Comparison of ENCODE assay signal across 15 cellular contexts in genomic region chr11:100673063-100673462, GRCh38. TPM values are rescaled to one million over a fixed set of nuclear protein-coding genes. Genes with fewer than 3 reads are reported as not detected.
DNase-seq lines count a peak whose midpoint lies in the region; ATAC-seq and TF ChIP-seq lines count a peak whose summit lies in the region.
"Had no signal": no experiment of that assay in that cellular context is flagged by ENCODE, and none has a peak within 500 bp of the region (broad histone marks: within the 10 kb centered on the region; RNA-seq: fewer than 3 reads in every experiment).

No MANE protein-coding gene starts in this region.

- H3K4me2 ChIP-seq in IMR-90 (ENCODE audit: low read depth, low read length) (peak overlapping the region; percentile 80; the same call in 1 of the 2 replicates), fibroblast of lung (ENCODE audit: extremely low read depth, insufficient read depth, low read length) (no peak overlapping the region)

- intact Hi-C loops in IMR-90 (cut with micrococcal nuclease), result loop anchor here (5.0 kb wide), 1 partner anchor 36 kb away; no protein-coding TSS in a partner anchor
- intact Hi-C loops in activated CD4-positive, alpha-beta memory T cell treated with anti-CD3 and anti-CD28 coated beads for 36 hours (cut with micrococcal nuclease), result no loop called here

- H3K56ac ChIP-seq in IMR-90 (ENCODE audit: extremely low read depth, insufficient read depth, low read length), result no peak overlapping the region

- peaks cover 9% of the 10 kb centered on the region for H3K9me1 ChIP-seq in IMR-90 (ENCODE audit: insufficient read depth, low read length)

- H3K23ac ChIP-seq in IMR-90 (ENCODE audit: low read depth, low read length), result peak overlapping the region; percentile 73; the same call in 1 of the 2 replicates

- H3K27ac Mint-ChIP-seq in activated CD4-positive, alpha-beta memory T cell treated with anti-CD3 and anti-CD28 coated beads for 36 hours, result no peak overlapping the region
- no peak overlapping the region for H3K27ac Mint-ChIP-seq in activated naive CD8-positive, alpha-beta T cell treated with anti-CD3 and anti-CD28 coated beads for 36 hours
- H3K27ac Mint-ChIP-seq: B cell; CD4-positive, alpha-beta T cell had no signal

- H2AK9ac ChIP-seq in IMR-90 (replicated peaks; ENCODE audit: low read depth, low read length, poor library complexity), result no peak overlapping the region

- no peak for TF ChIP-seq RAD21 in IMR-90 (IDR thresholded peaks at IDR 0.05; ENCODE audit: low read length)

- WGBS in IMR-90 (ENCODE audit: extremely low coverage in 2 of 2, insufficient read length in 1 of 2), 2 experiments, result no CpG with 5 or more reads among the region's 1 CpG

- peak overlapping the region; percentile 86; the same call in 1 of the 2 replicates for H3K14ac ChIP-seq in IMR-90 (replicated peaks; ENCODE audit: low read depth, low read length)

- H2AK5ac ChIP-seq in IMR-90 (ENCODE audit: low read depth, low read length), result no peak overlapping the region; the same call in 1 of the 2 replicates

- peak overlapping the region; percentile 90 for H2BK15ac ChIP-seq in IMR-90 (ENCODE audit: low read depth, low read length)

- H3K36me3 ChIP-seq in IMR-90 (ENCODE audit: control insufficient read depth, insufficient read depth, low read length) (no peaks in the 10 kb centered on the region), fibroblast of lung (ENCODE audit: control insufficient read depth, insufficient read depth, low read length) (no peaks in the 10 kb centered on the region), stomach smooth muscle (ENCODE audit: control insufficient read depth in 2 of 2, insufficient read depth in 2 of 2, low read length in 2 of 2) (no peaks in the 10 kb centered on the region)

- H3K9me3 Mint-ChIP-seq in activated CD4-positive, alpha-beta memory T cell treated with anti-CD3 and anti-CD28 coated beads for 36 hours, result peaks cover 5% of the 10 kb centered on the region
- H3K9me3 Mint-ChIP-seq in activated naive CD8-positive, alpha-beta T cell treated with anti-CD3 and anti-CD28 coated beads for 36 hours, result no peaks in the 10 kb centered on the region

- no peak overlapping the region; the same call in 1 of the 2 replicates for H4K5ac ChIP-seq in IMR-90 (ENCODE audit: low read depth, low read length)

- H3K4me1 Mint-ChIP-seq in activated CD4-positive, alpha-beta memory T cell treated with anti-CD3 and anti-CD28 coated beads for 36 hours (ENCODE audit: low read depth), result no peaks in the 10 kb centered on the region
- no peaks in the 10 kb centered on the region for H3K4me1 Mint-ChIP-seq in activated naive CD8-positive, alpha-beta T cell treated with anti-CD3 and anti-CD28 coated beads for 36 hours
- H3K4me1 Mint-ChIP-seq: B cell had no signal

- H2AFZ ChIP-seq in IMR-90 (replicated peaks; ENCODE audit: low read length, poor library complexity) (no peak overlapping the region), fibroblast of lung (ENCODE audit: low read length) (no peak overlapping the region)

- H3K4me3 ChIP-seq in IMR-90 (ENCODE audit: insufficient read depth, low read depth, low read length), result no peak overlapping the region
- no peak overlapping the region for H3K4me3 ChIP-seq in fibroblast of lung (replicated peaks in 1 of 4; ENCODE audit: control extremely low read depth in 1 of 4, insufficient read depth in 1 of 4, low read depth in 3 of 4, low read length in 4 of 4)
- H3K4me3 ChIP-seq in stomach smooth muscle (ENCODE audit: low read length in 2 of 2), result no peak overlapping the region

- peak overlapping the region in 1 of 2 experiments; percentile 76; a peak in 1 of 4 replicates for H4K8ac ChIP-seq in IMR-90 (ENCODE audit: low read depth in 2 of 2, low read length in 2 of 2)

- H3K4me1 ChIP-seq in IMR-90 (ENCODE audit: control insufficient read depth, insufficient read depth, low read length), result peaks cover 6% of the 10 kb centered on the region
- H3K4me1 ChIP-seq in fibroblast of lung (ENCODE audit: control insufficient read depth, extremely low read depth, insufficient read depth, low read length), result peaks cover 2% of the 10 kb centered on the region
- H3K4me1 ChIP-seq in stomach smooth muscle (ENCODE audit: control insufficient read depth, insufficient read depth, low read length), result peaks cover 7% of the 10 kb centered on the region

- H2BK20ac ChIP-seq in IMR-90 (ENCODE audit: low read depth, low read length), result peak overlapping the region; percentile 96; the same call in 1 of the 2 replicates

- peak overlapping the region; percentile 78 for H2BK5ac ChIP-seq in IMR-90 (ENCODE audit: low read depth, low read length, poor library complexity, severe bottlenecking)

- no peaks in the 10 kb centered on the region for H4K20me1 ChIP-seq in IMR-90 (ENCODE audit: insufficient read depth, low read length)
- no peaks in the 10 kb centered on the region for H4K20me1 ChIP-seq in fibroblast of lung (ENCODE audit: control insufficient read depth, extremely low read depth, insufficient read depth, low read length)

- H3K9ac ChIP-seq in IMR-90 (ENCODE audit: low read depth, low read length) (no peak overlapping the region), fibroblast of lung (ENCODE audit: insufficient read depth, low read length) (no peak overlapping the region), stomach smooth muscle (ENCODE audit: low read length in 2 of 2) (no peak overlapping the region)

- DNase-seq in IMR-90 (peak; percentile 81), fibroblast of lung (ENCODE audit: low read depth in 2 of 2) (peak; percentile 51 to 74), kidney tubule cell (ENCODE audit: low spot score) (peak; percentile 30), T-helper 2 cell (no peak)
- DNase-seq in activated CD4-positive, alpha-beta memory T cell treated with anti-CD3 and anti-CD28 coated beads for 36 hours, result no peak
- DNase-seq in activated naive CD8-positive, alpha-beta T cell treated with anti-CD3 and anti-CD28 coated beads for 36 hours, result no peak
- DNase-seq: C1 segment of cervical spinal cord; Calu3; CD4-positive, alpha-beta T cell; DMS 273 treated with DMSO at 0.1 percent for 48 hours had no signal

- no peak overlapping the region for H3K27ac ChIP-seq in IMR-90 (ENCODE audit: insufficient read depth, low read length)
- H3K27ac ChIP-seq in fibroblast of lung (ENCODE audit: insufficient read depth, low read length), result no peak overlapping the region
- peak overlapping the region; percentile 25 for H3K27ac ChIP-seq in stomach smooth muscle (ENCODE audit: low read length)
- H3K27ac ChIP-seq: HL-60 had no signal

- H2BK120ac ChIP-seq in IMR-90 (ENCODE audit: low read depth, low read length), result peak overlapping the region; percentile 90

- POLR2A ChIA-PET in IMR-90 (lab: Charles Lee; ENCODE audit: unreplicated experiment), result no interaction called here
- POLR2A ChIA-PET in activated CD4-positive, alpha-beta memory T cell treated with anti-CD3 and anti-CD28 coated beads for 36 hours (lab: Charles Lee), result no interaction called here

- H4K91ac ChIP-seq in IMR-90 (ENCODE audit: insufficient read depth, low read depth, low read length), result peak overlapping the region; percentile 76; the same call in 1 of the 2 replicates

- no peaks in the 10 kb centered on the region for H3K36me3 Mint-ChIP-seq in activated CD4-positive, alpha-beta memory T cell treated with anti-CD3 and anti-CD28 coated beads for 36 hours
- no peaks in the 10 kb centered on the region for H3K36me3 Mint-ChIP-seq in activated naive CD8-positive, alpha-beta T cell treated with anti-CD3 and anti-CD28 coated beads for 36 hours

- H3K4ac ChIP-seq in IMR-90 (ENCODE audit: low read depth, low read length), result peak overlapping the region; percentile 78; the same call in 1 of the 2 replicates

- H3K9me3 ChIP-seq in IMR-90 (ENCODE audit: control insufficient read depth, insufficient read depth, low read length), result no peaks in the 10 kb centered on the region
- H3K9me3 ChIP-seq in fibroblast of lung (ENCODE audit: control insufficient read depth, insufficient read depth, low read depth, low read length), result no peaks in the 10 kb centered on the region
- no peaks in the 10 kb centered on the region for H3K9me3 ChIP-seq in stomach smooth muscle (ENCODE audit: control insufficient read depth in 2 of 2, low read length in 2 of 2)

- H3K79me1 ChIP-seq in IMR-90 (ENCODE audit: low read depth in 1 of 2, low read length in 2 of 2), result no peaks in the 10 kb centered on the region

- dilution Hi-C loops in IMR-90 (cut with HindIII; ENCODE audit: low sequenced_read_pairs, unreplicated experiment), result no loop called here

- peak overlapping the region; percentile 74; the same call in 1 of the 2 replicates for H3K18ac ChIP-seq in IMR-90 (ENCODE audit: low read depth, low read length)

- ATAC-seq in IMR-90 (ENCODE audit: low read depth), result peak; percentile 11; the same call in 1 of the 2 replicates
- ATAC-seq: HCT116 had no signal

- H3K27me3 Mint-ChIP-seq in activated CD4-positive, alpha-beta memory T cell treated with anti-CD3 and anti-CD28 coated beads for 36 hours, result no peaks in the 10 kb centered on the region
- no peaks in the 10 kb centered on the region for H3K27me3 Mint-ChIP-seq in activated naive CD8-positive, alpha-beta T cell treated with anti-CD3 and anti-CD28 coated beads for 36 hours
- H3K27me3 Mint-ChIP-seq: CD4-positive, alpha-beta T cell had no signal

- H3K79me2 ChIP-seq in fibroblast of lung (ENCODE audit: control insufficient read depth, insufficient read depth, low read length), result no peaks in the 10 kb centered on the region

- H3K4me3 Mint-ChIP-seq in activated CD4-positive, alpha-beta memory T cell treated with anti-CD3 and anti-CD28 coated beads for 36 hours, result no peak overlapping the region
- no peak overlapping the region for H3K4me3 Mint-ChIP-seq in activated naive CD8-positive, alpha-beta T cell treated with anti-CD3 and anti-CD28 coated beads for 36 hours
- H3K4me3 Mint-ChIP-seq: B cell; CD4-positive, alpha-beta T cell had no signal

- no TSS peak for BruUV-seq in IMR-90 (replicated peaks; lab: Mats Ljungman, UMichigan)

- no peak for TF ChIP-seq CTCF in IMR-90 (conservative IDR thresholded peaks at IDR 0.05; ENCODE audit: low read depth, low read length)
- no peak for TF ChIP-seq CTCF in fibroblast of lung (conservative IDR thresholded peaks at IDR 0.05 in 1 of 2, IDR thresholded peaks at IDR 0.05 in 1 of 2; ENCODE audit: low read depth in 1 of 2, low read length in 2 of 2)

- CTCF ChIA-PET in IMR-90 (lab: Yijun Ruan, JAX), result no interaction called here
- CTCF ChIA-PET in activated CD4-positive, alpha-beta memory T cell treated with anti-CD3 and anti-CD28 coated beads for 36 hours (lab: Charles Lee), result no interaction called here

- no peak for TF ChIP-seq POLR2A in IMR-90 (IDR thresholded peaks at IDR 0.05; ENCODE audit: low read depth, low read length)

- in situ Hi-C loops in IMR-90 (cut with MboI; ENCODE audit: low sequenced_read_pairs), result no loop called here

- H3K27me3 ChIP-seq in IMR-90 (ENCODE audit: control insufficient read depth, insufficient read depth, low read length), result no peaks in the 10 kb centered on the region
- no peaks in the 10 kb centered on the region for H3K27me3 ChIP-seq in fibroblast of lung (ENCODE audit: control insufficient read depth, insufficient read depth, low read length)
- H3K27me3 ChIP-seq in stomach smooth muscle (ENCODE audit: control insufficient read depth in 1 of 2, insufficient read depth in 2 of 2, low read length in 2 of 2), result no peaks in the 10 kb centered on the region

RNA-seq across cellular contexts. Expression of gene ARHGAP42, which starts 14.0 kb away (rescaled TPM):
- total RNA-seq in IMR-90 (2012; rRNA removed), result 7.3 and 8.9 TPM in 2 replicates
- 2.8 and 2.9 TPM in 2 replicates for polyA plus RNA-seq in IMR-90 (2012; rRNA removed)
- polyA plus RNA-seq in IMR-90 (2012; cell fraction: cytosol; rRNA removed), result 0.87 and 1.3 TPM in 2 replicates
- 1.2 and 6.8 TPM in 2 replicates for polyA plus RNA-seq in IMR-90 (2012; cell fraction: nucleus; rRNA removed; ENCODE audit: low replicate concordance)
- total RNA-seq in fibroblast of lung, result 8.7 and 13.4 TPM in 2 replicates
- polyA plus RNA-seq in fibroblast of lung, result 4.0 and 8.0 TPM in 2 replicates
- 2.8 and 6.2 TPM in 2 replicates for polyA plus RNA-seq in fibroblast of lung (2012)
- polyA minus RNA-seq in fibroblast of lung (ENCODE audit: low replicate concordance), result 3.4 and 10.6 TPM in 2 replicates
- total RNA-seq in activated CD4-positive, alpha-beta memory T cell treated with anti-CD3 and anti-CD28 coated beads for 36 hours, result not detected
- under 1 TPM; 0.22 to 0.58 TPM for total RNA-seq in activated naive CD8-positive, alpha-beta T cell treated with anti-CD3 and anti-CD28 coated beads for 36 hours
- total RNA-seq: CD4-positive, alpha-beta T cell; G401 had no signal

Comparison
In these comparisons a context has a peak if more than half of its experiments do, and no peak if none do; other contexts are left out.
1. DNase-seq: peak in IMR-90 (single experiment), fibroblast of lung (2 of 2) and kidney tubule cell (single experiment); none in activated CD4-positive, alpha-beta memory T cell treated with anti-CD3 and anti-CD28 coated beads for 36 hours (single experiment), activated naive CD8-positive, alpha-beta T cell treated with anti-CD3 and anti-CD28 coated beads for 36 hours (single experiment) and T-helper 2 cell (0 of 5).